1 cellular context compared by ENCODE assay signal in the genomic region with DNA sequence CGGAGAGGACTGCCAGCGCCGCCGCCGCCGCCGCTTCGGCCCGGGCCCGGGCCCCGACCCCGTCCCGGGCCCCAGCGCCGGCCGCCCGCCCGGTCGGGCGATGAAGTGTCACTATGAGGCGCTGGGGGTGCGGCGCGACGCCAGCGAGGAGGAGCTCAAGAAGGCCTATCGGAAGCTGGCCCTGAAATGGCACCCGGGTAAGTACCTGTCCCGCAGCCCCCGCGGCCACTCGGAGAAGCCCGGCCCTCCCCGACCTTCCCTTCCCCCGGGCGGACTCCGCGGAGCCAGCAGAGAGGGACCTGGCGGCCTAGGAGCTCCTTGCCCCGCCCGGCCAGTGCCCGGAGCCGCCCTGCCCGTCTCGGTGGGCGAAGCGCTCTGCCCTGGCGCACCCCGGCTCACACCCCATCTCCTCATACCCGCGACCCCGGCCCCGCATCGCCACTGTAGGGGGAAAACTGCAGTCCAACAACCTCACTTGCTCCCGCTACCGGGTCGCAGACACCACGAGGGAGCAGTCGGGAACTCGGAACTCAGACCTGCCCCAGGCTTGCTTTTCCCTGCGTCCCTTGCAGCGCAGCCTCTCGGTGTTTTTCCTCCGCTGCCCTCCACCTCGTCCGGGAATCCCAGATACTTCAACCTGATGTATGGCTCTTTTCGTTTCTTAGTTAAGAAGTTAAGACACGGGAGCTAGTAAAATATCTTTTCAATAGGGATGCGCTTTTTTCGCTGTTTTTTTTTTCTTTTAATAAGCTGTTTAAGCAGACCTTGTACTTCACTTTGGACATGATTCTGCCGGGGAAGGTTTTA.
TF ChIP-seq lines count a peak whose summit lies in the region.

No MANE protein-coding gene starts in this region.

TF ChIP-seq in HepG2, 621 proteins besides CTCF, POLR2A, EP300 and RAD21 (continued from another document and continues in another):
- peak; percentile 28 for TF ChIP-seq YY1 (IDR thresholded peaks at IDR 0.05; ENCODE audit: insufficient read depth, insufficient replicate concordance, low read depth, low read length)
- no peak for TF ChIP-seq RBM22 (optimal IDR thresholded peaks at IDR 0.05; ENCODE audit: low read length)
- TF ChIP-seq ZNF788 (CRISPR knock-in tag; IDR thresholded peaks at IDR 0.05; ENCODE audit: borderline replicate concordance), result peak; percentile 60; the same call in 1 of the 2 replicates
- TF ChIP-seq ZNF839 (CRISPR knock-in tag; IDR thresholded peaks at IDR 0.05; ENCODE audit: borderline replicate concordance), result 0 out of 2 replicates have a peak, but pooled peaks have one; percentile 65
- TF ChIP-seq THYN1 (CRISPR knock-in tag; IDR thresholded peaks at IDR 0.05; ENCODE audit: borderline replicate concordance, low read depth), result no peak
- TF ChIP-seq ZNF616 (CRISPR knock-in tag; IDR thresholded peaks at IDR 0.05; ENCODE audit: low read depth), result 0 out of 2 replicates have a peak, but pooled peaks have one; percentile 43
- 0 out of 2 replicates have a peak, but pooled peaks have one; percentile 21 for TF ChIP-seq YEATS4 (CRISPR knock-in tag; IDR thresholded peaks at IDR 0.05; ENCODE audit: borderline replicate concordance)
- TF ChIP-seq ZMAT3 (CRISPR knock-in tag; conservative IDR thresholded peaks at IDR 0.05), result no peak
- TF ChIP-seq, protein P1, sequence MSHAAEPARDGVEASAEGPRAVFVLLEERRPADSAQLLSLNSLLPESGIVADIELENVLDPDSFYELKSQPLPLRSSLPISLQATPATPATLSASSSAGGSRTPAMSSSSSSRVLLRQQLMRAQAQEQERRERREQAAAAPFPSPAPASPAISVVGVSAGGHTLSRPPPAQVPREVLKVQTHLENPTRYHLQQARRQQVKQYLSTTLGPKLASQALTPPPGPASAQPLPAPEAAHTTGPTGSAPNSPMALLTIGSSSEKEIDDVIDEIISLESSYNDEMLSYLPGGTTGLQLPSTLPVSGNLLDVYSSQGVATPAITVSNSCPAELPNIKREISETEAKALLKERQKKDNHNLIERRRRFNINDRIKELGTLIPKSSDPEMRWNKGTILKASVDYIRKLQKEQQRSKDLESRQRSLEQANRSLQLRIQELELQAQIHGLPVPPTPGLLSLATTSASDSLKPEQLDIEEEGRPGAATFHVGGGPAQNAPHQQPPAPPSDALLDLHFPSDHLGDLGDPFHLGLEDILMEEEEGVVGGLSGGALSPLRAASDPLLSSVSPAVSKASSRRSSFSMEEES (CRISPR knock-in tag; IDR thresholded peaks at IDR 0.05), result no peak
- 0 out of 2 replicates have a peak, but pooled peaks have one; percentile 35 for TF ChIP-seq SRY (CRISPR knock-in tag; IDR thresholded peaks at IDR 0.05)
- TF ChIP-seq RBFOX2 (IDR thresholded peaks at IDR 0.05; ENCODE audit: low read depth, low read length), result peak; percentile 83
- no peak for TF ChIP-seq HDAC6 (IDR thresholded peaks at IDR 0.05; ENCODE audit: low read depth, low read length)
- no peak; the same call in 1 of the 2 replicates for TF ChIP-seq KAT8 (CRISPR knock-in tag; IDR thresholded peaks at IDR 0.05)
- TF ChIP-seq, protein P2, sequence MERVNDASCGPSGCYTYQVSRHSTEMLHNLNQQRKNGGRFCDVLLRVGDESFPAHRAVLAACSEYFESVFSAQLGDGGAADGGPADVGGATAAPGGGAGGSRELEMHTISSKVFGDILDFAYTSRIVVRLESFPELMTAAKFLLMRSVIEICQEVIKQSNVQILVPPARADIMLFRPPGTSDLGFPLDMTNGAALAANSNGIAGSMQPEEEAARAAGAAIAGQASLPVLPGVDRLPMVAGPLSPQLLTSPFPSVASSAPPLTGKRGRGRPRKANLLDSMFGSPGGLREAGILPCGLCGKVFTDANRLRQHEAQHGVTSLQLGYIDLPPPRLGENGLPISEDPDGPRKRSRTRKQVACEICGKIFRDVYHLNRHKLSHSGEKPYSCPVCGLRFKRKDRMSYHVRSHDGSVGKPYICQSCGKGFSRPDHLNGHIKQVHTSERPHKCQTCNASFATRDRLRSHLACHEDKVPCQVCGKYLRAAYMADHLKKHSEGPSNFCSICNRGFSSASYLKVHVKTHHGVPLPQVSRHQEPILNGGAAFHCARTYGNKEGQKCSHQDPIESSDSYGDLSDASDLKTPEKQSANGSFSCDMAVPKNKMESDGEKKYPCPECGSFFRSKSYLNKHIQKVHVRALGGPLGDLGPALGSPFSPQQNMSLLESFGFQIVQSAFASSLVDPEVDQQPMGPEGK (CRISPR knock-in tag; IDR thresholded peaks at IDR 0.05), result no peak
- TF ChIP-seq XRCC5 (optimal IDR thresholded peaks at IDR 0.05; ENCODE audit: low read length), result peak; percentile 73
- peak; percentile 46 for TF ChIP-seq ZSCAN31 (CRISPR knock-in tag; IDR thresholded peaks at IDR 0.05; ENCODE audit: low read depth)
- TF ChIP-seq ZBTB7A (CRISPR knock-in tag; IDR thresholded peaks at IDR 0.05), result 0 out of 2 replicates have a peak, but pooled peaks have one; percentile 48
- TF ChIP-seq ZNF446 (CRISPR knock-in tag; IDR thresholded peaks at IDR 0.05), result no peak
- no peak for TF ChIP-seq HOXA3 (CRISPR knock-in tag; IDR thresholded peaks at IDR 0.05)
- 0 out of 2 replicates have a peak, but pooled peaks have one; percentile 6 for TF ChIP-seq NFYB (CRISPR knock-in tag; IDR thresholded peaks at IDR 0.05)
- no peak for TF ChIP-seq ZNF75D (CRISPR knock-in tag; IDR thresholded peaks at IDR 0.05; ENCODE audit: borderline replicate concordance)
- TF ChIP-seq EEA1 (CRISPR knock-in tag; IDR thresholded peaks at IDR 0.05; ENCODE audit: borderline replicate concordance), result peak; percentile 90; the same call in 1 of the 2 replicates
- no peak for TF ChIP-seq SNRNP70 (IDR thresholded peaks at IDR 0.05; ENCODE audit: low read depth, low read length)
- TF ChIP-seq NRL (CRISPR knock-in tag; IDR thresholded peaks at IDR 0.05; ENCODE audit: borderline replicate concordance), result 0 out of 2 replicates have a peak, but pooled peaks have one; percentile 54
- TF ChIP-seq, protein P3, sequence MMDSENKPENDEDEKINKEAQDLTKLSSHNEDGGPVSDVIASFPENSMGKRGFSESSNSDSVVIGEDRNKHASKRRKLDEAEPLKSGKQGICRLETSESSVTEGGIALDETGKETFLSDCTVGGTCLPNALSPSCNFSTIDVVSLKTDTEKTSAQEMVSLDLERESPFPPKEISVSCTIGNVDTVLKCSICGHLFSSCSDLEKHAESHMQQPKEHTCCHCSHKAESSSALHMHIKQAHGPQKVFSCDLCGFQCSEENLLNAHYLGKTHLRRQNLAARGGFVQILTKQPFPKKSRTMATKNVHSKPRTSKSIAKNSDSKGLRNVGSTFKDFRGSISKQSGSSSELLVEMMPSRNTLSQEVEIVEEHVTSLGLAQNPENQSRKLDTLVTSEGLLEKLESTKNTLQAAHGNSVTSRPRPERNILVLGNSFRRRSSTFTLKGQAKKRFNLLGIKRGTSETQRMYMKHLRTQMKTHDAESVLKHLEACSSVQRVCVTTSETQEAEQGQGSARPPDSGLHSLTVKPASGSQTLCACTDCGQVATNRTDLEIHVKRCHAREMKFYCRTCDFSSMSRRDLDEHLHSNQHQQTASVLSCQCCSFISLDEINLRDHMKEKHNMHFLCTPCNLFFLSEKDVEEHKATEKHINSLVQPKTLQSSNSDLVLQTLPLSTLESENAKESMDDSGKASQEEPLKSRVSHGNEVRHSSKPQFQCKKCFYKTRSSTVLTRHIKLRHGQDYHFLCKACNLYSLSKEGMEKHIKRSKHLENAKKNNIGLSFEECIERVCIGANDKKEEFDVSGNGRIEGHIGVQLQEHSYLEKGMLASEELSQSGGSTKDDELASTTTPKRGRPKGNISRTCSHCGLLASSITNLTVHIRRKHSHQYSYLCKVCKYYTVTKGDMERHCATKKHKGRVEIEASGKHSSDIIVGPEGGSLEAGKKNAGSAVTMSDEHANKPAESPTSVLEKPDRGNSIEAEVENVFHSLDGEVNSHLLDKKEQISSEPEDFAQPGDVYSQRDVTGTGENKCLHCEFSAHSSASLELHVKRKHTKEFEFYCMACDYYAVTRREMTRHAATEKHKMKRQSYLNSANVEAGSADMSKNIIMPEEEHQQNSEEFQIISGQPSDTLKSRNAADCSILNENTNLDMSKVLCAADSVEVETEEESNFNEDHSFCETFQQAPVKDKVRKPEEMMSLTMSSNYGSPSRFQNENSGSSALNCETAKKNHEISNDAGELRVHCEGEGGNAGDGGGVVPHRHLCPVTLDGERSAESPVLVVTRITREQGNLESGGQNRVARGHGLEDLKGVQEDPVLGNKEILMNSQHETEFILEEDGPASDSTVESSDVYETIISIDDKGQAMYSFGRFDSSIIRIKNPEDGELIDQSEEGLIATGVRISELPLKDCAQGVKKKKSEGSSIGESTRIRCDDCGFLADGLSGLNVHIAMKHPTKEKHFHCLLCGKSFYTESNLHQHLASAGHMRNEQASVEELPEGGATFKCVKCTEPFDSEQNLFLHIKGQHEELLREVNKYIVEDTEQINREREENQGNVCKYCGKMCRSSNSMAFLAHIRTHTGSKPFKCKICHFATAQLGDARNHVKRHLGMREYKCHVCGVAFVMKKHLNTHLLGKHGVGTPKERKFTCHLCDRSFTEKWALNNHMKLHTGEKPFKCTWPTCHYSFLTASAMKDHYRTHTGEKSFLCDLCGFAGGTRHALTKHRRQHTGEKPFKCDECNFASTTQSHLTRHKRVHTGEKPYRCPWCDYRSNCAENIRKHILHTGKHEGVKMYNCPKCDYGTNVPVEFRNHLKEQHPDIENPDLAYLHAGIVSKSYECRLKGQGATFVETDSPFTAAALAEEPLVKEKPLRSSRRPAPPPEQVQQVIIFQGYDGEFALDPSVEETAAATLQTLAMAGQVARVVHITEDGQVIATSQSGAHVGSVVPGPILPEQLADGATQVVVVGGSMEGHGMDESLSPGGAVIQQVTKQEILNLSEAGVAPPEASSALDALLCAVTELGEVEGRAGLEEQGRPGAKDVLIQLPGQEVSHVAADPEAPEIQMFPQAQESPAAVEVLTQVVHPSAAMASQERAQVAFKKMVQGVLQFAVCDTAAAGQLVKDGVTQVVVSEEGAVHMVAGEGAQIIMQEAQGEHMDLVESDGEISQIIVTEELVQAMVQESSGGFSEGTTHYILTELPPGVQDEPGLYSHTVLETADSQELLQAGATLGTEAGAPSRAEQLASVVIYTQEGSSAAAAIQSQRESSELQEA (CRISPR knock-in tag; IDR thresholded peaks at IDR 0.05; ENCODE audit: not compliant biosample characterization), result peak; percentile 60
- TF ChIP-seq, protein P4, sequence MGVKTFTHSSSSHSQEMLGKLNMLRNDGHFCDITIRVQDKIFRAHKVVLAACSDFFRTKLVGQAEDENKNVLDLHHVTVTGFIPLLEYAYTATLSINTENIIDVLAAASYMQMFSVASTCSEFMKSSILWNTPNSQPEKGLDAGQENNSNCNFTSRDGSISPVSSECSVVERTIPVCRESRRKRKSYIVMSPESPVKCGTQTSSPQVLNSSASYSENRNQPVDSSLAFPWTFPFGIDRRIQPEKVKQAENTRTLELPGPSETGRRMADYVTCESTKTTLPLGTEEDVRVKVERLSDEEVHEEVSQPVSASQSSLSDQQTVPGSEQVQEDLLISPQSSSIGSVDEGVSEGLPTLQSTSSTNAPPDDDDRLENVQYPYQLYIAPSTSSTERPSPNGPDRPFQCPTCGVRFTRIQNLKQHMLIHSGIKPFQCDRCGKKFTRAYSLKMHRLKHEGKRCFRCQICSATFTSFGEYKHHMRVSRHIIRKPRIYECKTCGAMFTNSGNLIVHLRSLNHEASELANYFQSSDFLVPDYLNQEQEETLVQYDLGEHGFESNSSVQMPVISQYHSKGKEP (CRISPR knock-in tag; IDR thresholded peaks at IDR 0.05), result 0 out of 2 replicates have a peak, but pooled peaks have one; percentile 48
- TF ChIP-seq, protein P5, sequence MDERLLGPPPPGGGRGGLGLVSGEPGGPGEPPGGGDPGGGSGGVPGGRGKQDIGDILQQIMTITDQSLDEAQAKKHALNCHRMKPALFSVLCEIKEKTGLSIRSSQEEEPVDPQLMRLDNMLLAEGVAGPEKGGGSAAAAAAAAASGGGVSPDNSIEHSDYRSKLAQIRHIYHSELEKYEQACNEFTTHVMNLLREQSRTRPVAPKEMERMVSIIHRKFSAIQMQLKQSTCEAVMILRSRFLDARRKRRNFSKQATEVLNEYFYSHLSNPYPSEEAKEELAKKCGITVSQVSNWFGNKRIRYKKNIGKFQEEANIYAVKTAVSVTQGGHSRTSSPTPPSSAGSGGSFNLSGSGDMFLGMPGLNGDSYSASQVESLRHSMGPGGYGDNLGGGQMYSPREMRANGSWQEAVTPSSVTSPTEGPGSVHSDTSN (CRISPR knock-in tag; IDR thresholded peaks at IDR 0.05), result no peak
- TF ChIP-seq, protein P6, sequence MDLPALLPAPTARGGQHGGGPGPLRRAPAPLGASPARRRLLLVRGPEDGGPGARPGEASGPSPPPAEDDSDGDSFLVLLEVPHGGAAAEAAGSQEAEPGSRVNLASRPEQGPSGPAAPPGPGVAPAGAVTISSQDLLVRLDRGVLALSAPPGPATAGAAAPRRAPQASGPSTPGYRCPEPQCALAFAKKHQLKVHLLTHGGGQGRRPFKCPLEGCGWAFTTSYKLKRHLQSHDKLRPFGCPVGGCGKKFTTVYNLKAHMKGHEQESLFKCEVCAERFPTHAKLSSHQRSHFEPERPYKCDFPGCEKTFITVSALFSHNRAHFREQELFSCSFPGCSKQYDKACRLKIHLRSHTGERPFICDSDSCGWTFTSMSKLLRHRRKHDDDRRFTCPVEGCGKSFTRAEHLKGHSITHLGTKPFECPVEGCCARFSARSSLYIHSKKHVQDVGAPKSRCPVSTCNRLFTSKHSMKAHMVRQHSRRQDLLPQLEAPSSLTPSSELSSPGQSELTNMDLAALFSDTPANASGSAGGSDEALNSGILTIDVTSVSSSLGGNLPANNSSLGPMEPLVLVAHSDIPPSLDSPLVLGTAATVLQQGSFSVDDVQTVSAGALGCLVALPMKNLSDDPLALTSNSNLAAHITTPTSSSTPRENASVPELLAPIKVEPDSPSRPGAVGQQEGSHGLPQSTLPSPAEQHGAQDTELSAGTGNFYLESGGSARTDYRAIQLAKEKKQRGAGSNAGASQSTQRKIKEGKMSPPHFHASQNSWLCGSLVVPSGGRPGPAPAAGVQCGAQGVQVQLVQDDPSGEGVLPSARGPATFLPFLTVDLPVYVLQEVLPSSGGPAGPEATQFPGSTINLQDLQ (CRISPR knock-in tag; IDR thresholded peaks at IDR 0.05), result no peak
- 0 out of 2 replicates have a peak, but pooled peaks have one; percentile 27 for TF ChIP-seq BORCS8-MEF2B (CRISPR knock-in tag; IDR thresholded peaks at IDR 0.05)
- TF ChIP-seq ZNF614 (CRISPR knock-in tag; IDR thresholded peaks at IDR 0.05; ENCODE audit: borderline replicate concordance), result peak; percentile 27; the same call in 1 of the 2 replicates
- 0 out of 2 replicates have a peak, but pooled peaks have one; percentile 50 for TF ChIP-seq CCDC6 (CRISPR knock-in tag; IDR thresholded peaks at IDR 0.05)
- no peak for TF ChIP-seq ZNF12 (CRISPR knock-in tag; IDR thresholded peaks at IDR 0.05)
- TF ChIP-seq MAFG (CRISPR knock-in tag; IDR thresholded peaks at IDR 0.05), result no peak
- no peak for TF ChIP-seq CHD2 (IDR thresholded peaks at IDR 0.05; ENCODE audit: low read depth, low read length)
- peak; percentile 44 for TF ChIP-seq MED8 (CRISPR knock-in tag; IDR thresholded peaks at IDR 0.05; ENCODE audit: insufficient replicate concordance)
- no peak for TF ChIP-seq SUZ12 (IDR thresholded peaks at IDR 0.05; ENCODE audit: low read depth, low read length)
- no peak for TF ChIP-seq ZNF451 (CRISPR knock-in tag; IDR thresholded peaks at IDR 0.05)
- peak; percentile 52; the same call in 1 of the 2 replicates for TF ChIP-seq KDM5A (IDR thresholded peaks at IDR 0.05; ENCODE audit: borderline replicate concordance, low read length)
- no peak for TF ChIP-seq ZNF557 (CRISPR knock-in tag; IDR thresholded peaks at IDR 0.05)
- 0 out of 2 replicates have a peak, but pooled peaks have one; percentile 14 for TF ChIP-seq RXRA (CRISPR knock-in tag; IDR thresholded peaks at IDR 0.05)
